In genomic region chr4:3476936-3477749, GRCh38 we compare ENCODE assay signal across 1 cellular context.
TF ChIP-seq lines count a peak whose summit lies in the region.

No MANE protein-coding gene starts in this region.

TF ChIP-seq in HepG2, 621 proteins besides CTCF, POLR2A, EP300 and RAD21:
- 0 out of 2 replicates have a peak, but pooled peaks have one; percentile 29 for TF ChIP-seq KDM5B (CRISPR knock-in tag; IDR thresholded peaks at IDR 0.05; ENCODE audit: borderline replicate concordance)
- no peak; the same call in 1 of the 2 replicates for TF ChIP-seq GABPB1 (CRISPR knock-in tag; IDR thresholded peaks at IDR 0.05)
- 0 out of 2 replicates have a peak, but pooled peaks have one; percentile 30 for TF ChIP-seq EZH2 (conservative IDR thresholded peaks at IDR 0.05; ENCODE audit: low read depth, low read length)
- TF ChIP-seq ZNF75D (CRISPR knock-in tag; IDR thresholded peaks at IDR 0.05; ENCODE audit: borderline replicate concordance), result no peak
- peak; percentile 68 for TF ChIP-seq BHLHE40 (IDR thresholded peaks at IDR 0.05; ENCODE audit: low read length)
